ENCODE assay signal across 8 cellular contexts in genomic region chr4:88006956-88007303, GRCh38. TPM values are rescaled to one million over a fixed set of nuclear protein-coding genes. Genes with fewer than 3 reads are reported as not detected.
DNase-seq lines count a peak whose midpoint lies in the region; ATAC-seq and TF ChIP-seq lines count a peak whose summit lies in the region.

No MANE protein-coding gene starts in this region.

- no peak overlapping the region for H3K18ac ChIP-seq in H9 (ENCODE audit: insufficient read length, low read depth, low read length)

- H3K79me1 ChIP-seq in H9 (ENCODE audit: insufficient read depth, low read depth, low read length, poor library complexity, severe bottlenecking): peaks cover 3% of the 10 kb centered on the region

- no peak overlapping the region for H2AFZ ChIP-seq in H9 (ENCODE audit: low read length)

- H3K4me3 ChIP-seq in iPS-11a (ENCODE audit: low read depth, low read length): peak overlapping the region; percentile 79

- H3K23me2 ChIP-seq in H9 (ENCODE audit: insufficient read length, low read depth, low read length, poor library complexity, severe bottlenecking): peaks cover 5% of the 10 kb centered on the region

- peak overlapping the region; percentile 34 for H3K14ac ChIP-seq in H9 (ENCODE audit: insufficient read depth, low read length)

- peak overlapping the region in 1 of 3 experiments; percentile 68; a peak in 1 of 7 replicates for H3K27ac Mint-ChIP-seq in H9
- peak overlapping the region; percentile 56 for H3K27ac Mint-ChIP-seq in activated T-helper 2 cell treated with anti-CD3 and anti-CD28 coated beads, Interferon-gamma antibody, Interleukin-2, Interleukin-4, amounts not matched to agents 10 μg/mL and 5 μg/mL and 100 μg/mL, durations not matched to agents 14 hours and 24 hours and 36 hours
- peak overlapping the region; percentile 86 for H3K27ac Mint-ChIP-seq in stimulated activated naive B cell treated with anti-CD40 and anti-IgM and Interleukin-4, amounts not matched to agents 10 μg/mL and 1 μg/mL and 100 μg/mL, for 72 hours

- no peak for TF ChIP-seq CTCF in H9 (conservative IDR thresholded peaks at IDR 0.05)

- H2BK12ac ChIP-seq in H9 (ENCODE audit: insufficient read length, low read depth, low read length): no peak overlapping the region

- H4K8ac ChIP-seq in H9 (replicated peaks; ENCODE audit: insufficient read length, low read depth, low read length): no peak overlapping the region

- H3K36me3 Mint-ChIP-seq in H9 (ENCODE audit: insufficient read depth in 1 of 3, low read depth in 3 of 3): peaks cover 0 to 2% (median 2%) of the 10 kb centered on the region in 3 experiments; a peak in 2 of 7 replicates
- peaks cover 12% of the 10 kb centered on the region for H3K36me3 Mint-ChIP-seq in activated T-helper 2 cell treated with anti-CD3 and anti-CD28 coated beads, Interferon-gamma antibody, Interleukin-2, Interleukin-4, amounts not matched to agents 10 μg/mL and 5 μg/mL and 100 μg/mL, durations not matched to agents 14 hours and 24 hours and 36 hours (ENCODE audit: low read depth)
- H3K36me3 Mint-ChIP-seq in stimulated activated naive B cell treated with anti-CD40 and anti-IgM and Interleukin-4, amounts not matched to agents 10 μg/mL and 1 μg/mL and 100 μg/mL, for 72 hours: peaks cover 3 to 9% of the 10 kb centered on the region in 2 donors

- H2AK5ac ChIP-seq in H9 (ENCODE audit: insufficient read length, low read length): no peak overlapping the region

- H2BK15ac ChIP-seq in H9 (ENCODE audit: low read depth, low read length): no peak overlapping the region

- peak in 1 of 2 donors; percentile 10 for ATAC-seq in stimulated activated naive B cell treated with anti-CD40 and anti-IgM and Interleukin-4, amounts not matched to agents 10 μg/mL and 1 μg/mL and 100 μg/mL, for 72 hours (replicated peaks)
- ATAC-seq in HG03439 (IDR thresholded peaks at IDR 0.05; ENCODE audit: unreplicated experiment) (no peak), HG02571 (IDR thresholded peaks at IDR 0.05; ENCODE audit: unreplicated experiment) (no peak)

- no peak overlapping the region for H2BK5ac ChIP-seq in H9 (ENCODE audit: insufficient read length, low read length)

- H4K5ac ChIP-seq in H9 (ENCODE audit: insufficient read length, low read depth, low read length): no peak overlapping the region

- H3T11ph ChIP-seq in H9 (ENCODE audit: low read length): no peak overlapping the region

- no peak overlapping the region for H2BK120ac ChIP-seq in H9 (ENCODE audit: low read depth, low read length, poor library complexity, severe bottlenecking)

- no peak overlapping the region for H3K23ac ChIP-seq in H9 (ENCODE audit: insufficient read length, low read depth, low read length)

- peaks cover 11% of the 10 kb centered on the region; the same call in 1 of the 2 replicates for H3K4me1 ChIP-seq in H9 (ENCODE audit: insufficient read depth, low read length)

- peaks cover 40 to 42% of the 10 kb centered on the region in 2 experiments for H3K4me1 Mint-ChIP-seq in H9
- H3K4me1 Mint-ChIP-seq in activated T-helper 2 cell treated with anti-CD3 and anti-CD28 coated beads, Interferon-gamma antibody, Interleukin-2, Interleukin-4, amounts not matched to agents 10 μg/mL and 5 μg/mL and 100 μg/mL, durations not matched to agents 14 hours and 24 hours and 36 hours (ENCODE audit: low read depth): peaks cover 25% of the 10 kb centered on the region
- H3K4me1 Mint-ChIP-seq in stimulated activated naive B cell treated with anti-CD40 and anti-IgM and Interleukin-4, amounts not matched to agents 10 μg/mL and 1 μg/mL and 100 μg/mL, for 72 hours: peaks cover 10 to 31% of the 10 kb centered on the region in 2 donors

- H4K20me1 ChIP-seq in H9 (ENCODE audit: control insufficient read depth, insufficient read depth, insufficient read length): no peaks in the 10 kb centered on the region

- H3K27me3 Mint-ChIP-seq in H9 (ENCODE audit: low read depth): peaks cover 26% of the 10 kb centered on the region
- peaks cover 15% of the 10 kb centered on the region for H3K27me3 Mint-ChIP-seq in activated T-helper 2 cell treated with anti-CD3 and anti-CD28 coated beads, Interferon-gamma antibody, Interleukin-2, Interleukin-4, amounts not matched to agents 10 μg/mL and 5 μg/mL and 100 μg/mL, durations not matched to agents 14 hours and 24 hours and 36 hours (ENCODE audit: low read depth)
- peaks cover 10 to 16% of the 10 kb centered on the region in 2 donors for H3K27me3 Mint-ChIP-seq in stimulated activated naive B cell treated with anti-CD40 and anti-IgM and Interleukin-4, amounts not matched to agents 10 μg/mL and 1 μg/mL and 100 μg/mL, for 72 hours

- no peak overlapping the region for H3K4ac ChIP-seq in H9 (ENCODE audit: low read depth, low read length)

- peak overlapping the region; percentile 86 for H3K4me2 ChIP-seq in H9 (ENCODE audit: insufficient read depth, insufficient read length, low read length)

- peaks cover 3% of the 10 kb centered on the region for H3K27me3 ChIP-seq in H9 (ENCODE audit: insufficient read depth, low read length)

- H3K79me2 ChIP-seq in H9 (ENCODE audit: insufficient read depth, low read length): peaks cover 18% of the 10 kb centered on the region; the same call in 1 of the 2 replicates

- H3K9ac ChIP-seq in H9 (ENCODE audit: extremely low read depth, insufficient read length, low read length): no peak overlapping the region

- H3K9me3 ChIP-seq in H9 (ENCODE audit: control insufficient read depth, low read depth, low read length): no peaks in the 10 kb centered on the region

- peaks cover 0 to 2% of the 10 kb centered on the region in 2 experiments; a peak in 1 of 5 replicates for H3K9me3 Mint-ChIP-seq in H9
- no peaks in the 10 kb centered on the region for H3K9me3 Mint-ChIP-seq in activated T-helper 2 cell treated with anti-CD3 and anti-CD28 coated beads, Interferon-gamma antibody, Interleukin-2, Interleukin-4, amounts not matched to agents 10 μg/mL and 5 μg/mL and 100 μg/mL, durations not matched to agents 14 hours and 24 hours and 36 hours
- no peaks in the 10 kb centered on the region for H3K9me3 Mint-ChIP-seq in stimulated activated naive B cell treated with anti-CD40 and anti-IgM and Interleukin-4, amounts not matched to agents 10 μg/mL and 1 μg/mL and 100 μg/mL, for 72 hours

- H3K4me3 Mint-ChIP-seq in H9: peak overlapping the region; percentile 74 to 89
- H3K4me3 Mint-ChIP-seq in activated T-helper 2 cell treated with anti-CD3 and anti-CD28 coated beads, Interferon-gamma antibody, Interleukin-2, Interleukin-4, amounts not matched to agents 10 μg/mL and 5 μg/mL and 100 μg/mL, durations not matched to agents 14 hours and 24 hours and 36 hours (ENCODE audit: low read depth): peak overlapping the region; percentile 70
- H3K4me3 Mint-ChIP-seq in stimulated activated naive B cell treated with anti-CD40 and anti-IgM and Interleukin-4, amounts not matched to agents 10 μg/mL and 1 μg/mL and 100 μg/mL, for 72 hours: peak overlapping the region; percentile 81 to 88

- intact Hi-C loops in activated T-helper 2 cell treated with anti-CD3 and anti-CD28 coated beads, Interferon-gamma antibody, Interleukin-2, Interleukin-4, amounts not matched to agents 10 μg/mL and 5 μg/mL and 100 μg/mL, durations not matched to agents 14 hours and 24 hours and 36 hours (cut with micrococcal nuclease): loop anchor here (10.0 kb wide), 3 partner anchors 278 to 588 kb away; partner anchors contain the start of genes HERC3, HERC6 and PPM1K

- no peak overlapping the region for H4K91ac ChIP-seq in H9 (ENCODE audit: insufficient read length, low read depth, low read length)

- no peak for DNase-seq in H9
- no peak for DNase-seq in activated T-helper 2 cell treated with anti-CD3 and anti-CD28 coated beads, Interferon-gamma antibody, Interleukin-2, Interleukin-4, amounts not matched to agents 10 μg/mL and 5 μg/mL and 100 μg/mL, durations not matched to agents 14 hours and 24 hours and 36 hours (ENCODE audit: low spot score)
- DNase-seq in stimulated activated naive B cell treated with anti-CD40 and anti-IgM and Interleukin-4, amounts not matched to agents 10 μg/mL and 1 μg/mL and 100 μg/mL, for 72 hours: no peak
- DNase-seq in DMS153 treated with DMSO at 0.1 percent for 48 hours (lab: John Stamatoyannopoulos, UW; ENCODE audit: unreplicated experiment): no peak
- DNase-seq in epidermal melanocyte (ENCODE audit: insufficient read length, low spot score): no peak

- H2BK20ac ChIP-seq in H9 (ENCODE audit: low read depth, low read length, poor library complexity, severe bottlenecking): no peak overlapping the region

- no peak overlapping the region for H3K56ac ChIP-seq in H9 (ENCODE audit: insufficient read length, low read depth, low read length)

- H3K27ac ChIP-seq in H9 (ENCODE audit: insufficient read length, low read depth, low read length): no peak overlapping the region

- no CpG with 5 or more reads among the region's 10 CpGs for WGBS in H9 (ENCODE audit: extremely low coverage, insufficient read length, low lambda C conversion rate)

RNA-seq across cellular contexts. Expression of gene PKD2, which starts 0.5 kb away (rescaled TPM):
- 35.7 and 38.4 TPM in 2 replicates for total RNA-seq in H9 (2021)
- total RNA-seq in activated T-helper 2 cell treated with anti-CD3 and anti-CD28 coated beads, Interferon-gamma antibody, Interleukin-2, Interleukin-4, amounts not matched to agents 10 μg/mL and 5 μg/mL and 100 μg/mL, durations not matched to agents 14 hours and 24 hours and 36 hours: 13.6 and 16.6 TPM in 2 replicates

RNA-seq across cellular contexts. Expression of gene SPP1, which starts 31.4 kb away (rescaled TPM):
- 13.2 and 15.5 TPM in 2 replicates for total RNA-seq in H9 (2021)
- 0.43 and 0.67 TPM in 2 replicates for total RNA-seq in activated T-helper 2 cell treated with anti-CD3 and anti-CD28 coated beads, Interferon-gamma antibody, Interleukin-2, Interleukin-4, amounts not matched to agents 10 μg/mL and 5 μg/mL and 100 μg/mL, durations not matched to agents 14 hours and 24 hours and 36 hours
